ENCODE assay signal across 1 cellular context in genomic region chr16:55468352-55468990, GRCh38.
TF ChIP-seq lines count a peak whose summit lies in the region.

No MANE protein-coding gene starts in this region.

TF ChIP-seq in IMR-90, 13 proteins besides CTCF, POLR2A, EP300 and RAD21 (continued from another document):
- TF ChIP-seq RCOR1 (IDR thresholded peaks at IDR 0.05; ENCODE audit: insufficient replicate concordance, low read length) (no peak), BHLHE40 (IDR thresholded peaks at IDR 0.05; ENCODE audit: low read depth, low read length) (no peak), MAFK (IDR thresholded peaks at IDR 0.05; ENCODE audit: low read depth, low read length) (no peak), SMC3 (IDR thresholded peaks at IDR 0.05; ENCODE audit: low read depth, low read length) (no peak), FOS (IDR thresholded peaks at IDR 0.05; ENCODE audit: low read depth, low read length) (no peak), MXI1 (IDR thresholded peaks at IDR 0.05; ENCODE audit: borderline replicate concordance, low read depth, low read length) (no peak)
